Comparison of ENCODE assay signal across 18 cellular contexts in the genomic region with DNA sequence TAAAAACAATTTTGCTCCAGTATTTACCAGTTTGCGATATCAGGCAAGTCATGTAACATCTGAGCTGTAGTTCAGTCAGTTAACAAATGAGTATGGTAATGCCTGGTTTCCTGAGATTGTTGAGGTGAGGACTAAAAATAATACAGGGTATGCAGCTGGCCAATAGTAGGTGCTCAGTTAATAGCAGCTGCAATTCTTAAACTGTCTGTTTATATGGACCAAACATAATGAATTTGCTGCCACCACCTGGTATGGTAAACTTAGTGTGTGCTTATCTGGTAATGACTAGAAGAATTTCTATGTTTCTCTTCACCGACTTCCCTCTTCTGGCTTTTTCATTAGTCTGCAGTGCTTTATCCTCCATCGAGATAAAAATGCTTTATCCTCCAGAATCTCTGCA. TPM values are rescaled to one million over a fixed set of nuclear protein-coding genes. Genes with fewer than 3 reads are reported as not detected.
DNase-seq lines count a peak whose midpoint lies in the region; ATAC-seq, FAIRE-seq and TF ChIP-seq lines count a peak whose summit lies in the region.
"Had no signal": no experiment of that assay in that cellular context is flagged by ENCODE, and none has a peak within 500 bp of the region (broad histone marks: within the 10 kb centered on the region; RNA-seq: fewer than 3 reads in every experiment).

No MANE protein-coding gene starts in this region.

- no peak for ATAC-seq in HG03565 (IDR thresholded peaks at IDR 0.05; ENCODE audit: unreplicated experiment)
- ATAC-seq in activated T-cell treated with anti-CD3 and anti-CD28 coated beads, Interleukin-2, amount 50 U/mL, for 4 hours = no peak
- ATAC-seq: left lung had no signal

- no peaks in the 10 kb centered on the region for H3K9me1 ChIP-seq in endothelial cell of umbilical vein (replicated peaks; ENCODE audit: control insufficient read depth, extremely low read depth, insufficient read depth, low read length)

- H3K27ac Mint-ChIP-seq in activated CD4-positive, alpha-beta T cell treated with anti-CD3 and anti-CD28 coated beads, Interleukin-2, amount 10 ng/mL, durations not matched to agents 24 days and 14 days = no peak overlapping the region
- H3K27ac Mint-ChIP-seq: activated B cell treated with CpG ODN at 0.5 μM for 24 hours had no signal

- no peaks in the 10 kb centered on the region for H3F3A ChIP-seq in OCI-LY1 (ENCODE audit: insufficient read depth, low read length)

- 0 out of 2 replicates have a peak, but pooled peaks cover 4% of the 10 kb centered on the region for H3K4me1 ChIP-seq in HEK293 (ENCODE audit: control insufficient read depth, insufficient read depth, low read length)
- H3K4me1 ChIP-seq in OCI-LY1 (ENCODE audit: insufficient read depth, low read length, severe bottlenecking) = peaks cover 14% of the 10 kb centered on the region
- no peaks in the 10 kb centered on the region for H3K4me1 ChIP-seq in endothelial cell of umbilical vein (ENCODE audit: control insufficient read depth, extremely low read depth, insufficient read depth, low read length)
- no peaks in the 10 kb centered on the region for H3K4me1 ChIP-seq in hepatocyte (ENCODE audit: insufficient read depth)

- POLR2A ChIA-PET in HEK293 (lab: Yijun Ruan, JAX) (no interaction called here), endothelial cell of umbilical vein (lab: Charles Lee) (no interaction called here)

- H3K4me3 ChIP-seq in HEK293 (ENCODE audit: low read depth, low read length) (no peak overlapping the region), OCI-LY1 (ENCODE audit: low read depth, low read length, poor library complexity, severe bottlenecking) (no peak overlapping the region), endothelial cell of umbilical vein (replicated peaks in 1 of 3; ENCODE audit: insufficient read depth in 1 of 3, low read depth in 1 of 3, low read length in 3 of 3) (no peak overlapping the region), hepatocyte (no peak overlapping the region)
- H3K4me3 ChIP-seq: left lung, ovary, thyroid gland had no signal

- TF ChIP-seq CTCF in HEK293 (tag by site-specific recombination; IDR thresholded peaks at IDR 0.05) (no peak), OCI-LY1 (IDR thresholded peaks at IDR 0.05; ENCODE audit: low read length) (peak; percentile 30; the same call in 1 of the 2 replicates), endothelial cell of umbilical vein (IDR thresholded peaks at IDR 0.05; ENCODE audit: extremely low read depth in 1 of 2, insufficient read depth in 1 of 2, low read depth in 1 of 2, low read length in 2 of 2) (no peak), hepatocyte (IDR thresholded peaks at IDR 0.05; ENCODE audit: poor library complexity) (no peak)

- BruUV-seq in endothelial cell of umbilical vein (replicated peaks; lab: Mats Ljungman, UMichigan) = no TSS peak

- dilution Hi-C loops in endothelial cell of umbilical vein (cut with MboI; ENCODE audit: extremely low pct_ligation_motif_present, low sequenced_read_pairs) = no loop called here

- no peak overlapping the region for H3K4me3 Mint-ChIP-seq in activated CD4-positive, alpha-beta T cell treated with anti-CD3 and anti-CD28 coated beads, Interleukin-2, amount 10 ng/mL, durations not matched to agents 24 days and 14 days
- no peak overlapping the region for H3K4me3 Mint-ChIP-seq in activated T-cell treated with anti-CD3 and anti-CD28 coated beads, Interleukin-2, amount 50 U/mL, for 4 hours
- H3K4me3 Mint-ChIP-seq: activated B cell treated with CpG ODN at 0.5 μM for 24 hours had no signal

- peaks cover 68% of the 10 kb centered on the region for H3K79me2 ChIP-seq in OCI-LY1 (ENCODE audit: insufficient read depth, low read length)
- H3K79me2 ChIP-seq in endothelial cell of umbilical vein (ENCODE audit: control insufficient read depth, insufficient read depth, low read length) = peaks cover 76% of the 10 kb centered on the region
- peaks cover 100% of the 10 kb centered on the region for H3K79me2 ChIP-seq in hepatocyte

- H3K27ac ChIP-seq in HEK293 (ENCODE audit: extremely low read depth, low read depth, low read length) (no peak overlapping the region), OCI-LY1 (ENCODE audit: low read depth, low read length, poor library complexity, severe bottlenecking) (no peak overlapping the region), endothelial cell of umbilical vein (ENCODE audit: insufficient read depth, low read depth, low read length) (no peak overlapping the region), hepatocyte (no peak overlapping the region)
- H3K27ac ChIP-seq: left lung, ovary, thyroid gland had no signal

- H4K20me1 ChIP-seq in OCI-LY1 (ENCODE audit: insufficient read depth, low read length) (0 out of 2 replicates have a peak, but pooled peaks cover 2% of the 10 kb centered on the region), endothelial cell of umbilical vein (replicated peaks; ENCODE audit: control insufficient read depth, extremely low read depth, insufficient read depth, low read length) (peaks cover 16% of the 10 kb centered on the region), hepatocyte (ENCODE audit: insufficient read depth, poor library complexity, severe bottlenecking) (peaks cover 82% of the 10 kb centered on the region)

- H3K4me2 ChIP-seq in OCI-LY1 (ENCODE audit: low read length) = no peak overlapping the region
- no peak overlapping the region for H3K4me2 ChIP-seq in endothelial cell of umbilical vein (ENCODE audit: insufficient read depth, low read length)
- no peak overlapping the region for H3K4me2 ChIP-seq in hepatocyte

- H3K27me3 Mint-ChIP-seq in activated CD4-positive, alpha-beta T cell treated with anti-CD3 and anti-CD28 coated beads, Interleukin-2, amount 10 ng/mL, durations not matched to agents 24 days and 14 days = no peaks in the 10 kb centered on the region
- no peaks in the 10 kb centered on the region for H3K27me3 Mint-ChIP-seq in activated T-cell treated with anti-CD3 and anti-CD28 coated beads, Interleukin-2, amount 50 U/mL, for 4 hours (ENCODE audit: low read depth)
- H3K27me3 Mint-ChIP-seq: activated B cell treated with CpG ODN at 0.5 μM for 24 hours had no signal

- H3K4me1 Mint-ChIP-seq in activated CD4-positive, alpha-beta T cell treated with anti-CD3 and anti-CD28 coated beads, Interleukin-2, amount 10 ng/mL, durations not matched to agents 24 days and 14 days = peaks cover 7% of the 10 kb centered on the region
- H3K4me1 Mint-ChIP-seq in activated T-cell treated with anti-CD3 and anti-CD28 coated beads, Interleukin-2, amount 50 U/mL, for 4 hours (ENCODE audit: low read depth) = peaks cover 34% of the 10 kb centered on the region

- no peak for DNase-seq in GM12892 (ENCODE audit: insufficient read length)
- DNase-seq in endothelial cell of umbilical vein (ENCODE audit: low read depth, low spot score) = peak; percentile 18
- no peak for DNase-seq in hepatocyte (ENCODE audit: low spot score)
- DNase-seq in activated CD4-positive, alpha-beta T cell treated with anti-CD3 and anti-CD28 coated beads, Interleukin-2, amount 10 ng/mL, durations not matched to agents 24 days and 14 days = no peak
- DNase-seq in activated T-cell treated with anti-CD3 and anti-CD28 coated beads, Interleukin-2, amount 50 U/mL, for 4 hours = no peak
- DNase-seq: activated B cell treated with CpG ODN at 0.5 μM for 24 hours; activated gamma-delta T cell; amygdala; cerebellar nuclear complex; left lung; NCI-H1092; NCI-H748 treated with DMSO at 0.1 percent for 48 hours; ovary; stimulated activated CD4-positive, alpha-beta T cell treated with anti-CD3 and anti-CD28 coated beads, Interleukin-4, amount 100 ng/mL, for 4 hours; thyroid gland had no signal

- FAIRE-seq in GM12892 (lab: Jason Lieb, UNC) = peak; percentile 42
- FAIRE-seq in endothelial cell of umbilical vein (lab: Jason Lieb, UNC) = peak; percentile 12

- H3K27me3 ChIP-seq in OCI-LY1 (ENCODE audit: insufficient read depth, low read length) (no peaks in the 10 kb centered on the region), endothelial cell of umbilical vein (ENCODE audit: control insufficient read depth in 2 of 2, insufficient read depth in 2 of 2, low read length in 2 of 2) (no peaks in the 10 kb centered on the region), hepatocyte (no peaks in the 10 kb centered on the region)
- H3K27me3 ChIP-seq: left lung, ovary, thyroid gland had no signal

- peaks cover 26% of the 10 kb centered on the region for H3K36me3 Mint-ChIP-seq in activated CD4-positive, alpha-beta T cell treated with anti-CD3 and anti-CD28 coated beads, Interleukin-2, amount 10 ng/mL, durations not matched to agents 24 days and 14 days (ENCODE audit: low read depth)
- H3K36me3 Mint-ChIP-seq in activated T-cell treated with anti-CD3 and anti-CD28 coated beads, Interleukin-2, amount 50 U/mL, for 4 hours (ENCODE audit: insufficient read depth) = peaks cover 14% of the 10 kb centered on the region

- H3K9me3 Mint-ChIP-seq in activated CD4-positive, alpha-beta T cell treated with anti-CD3 and anti-CD28 coated beads, Interleukin-2, amount 10 ng/mL, durations not matched to agents 24 days and 14 days = no peaks in the 10 kb centered on the region
- no peaks in the 10 kb centered on the region for H3K9me3 Mint-ChIP-seq in activated T-cell treated with anti-CD3 and anti-CD28 coated beads, Interleukin-2, amount 50 U/mL, for 4 hours
- H3K9me3 Mint-ChIP-seq: activated B cell treated with CpG ODN at 0.5 μM for 24 hours had no signal

- TF ChIP-seq POLR2A in GM12892 (IDR thresholded peaks at IDR 0.05; ENCODE audit: low read depth, low read length) = no peak
- TF ChIP-seq POLR2A in endothelial cell of umbilical vein (IDR thresholded peaks at IDR 0.05; ENCODE audit: low read depth, low read length) = no peak

- 94% methylated on average over 3 of the region's 3 CpGs for WGBS in hepatocyte (ENCODE audit: low lambda C conversion rate, missing lambda C conversion rate)

- H3K9me3 ChIP-seq in HEK293 (ENCODE audit: control insufficient read depth, insufficient read depth, low read depth, low read length) = no peaks in the 10 kb centered on the region
- H3K9me3 ChIP-seq in OCI-LY1 (ENCODE audit: low read length) = no peaks in the 10 kb centered on the region
- H3K9me3 ChIP-seq in endothelial cell of umbilical vein (replicated peaks; ENCODE audit: control insufficient read depth, insufficient read depth, low read length) = no peaks in the 10 kb centered on the region
- H3K9me3 ChIP-seq in hepatocyte (ENCODE audit: low read depth) = no peaks in the 10 kb centered on the region
- H3K9me3 ChIP-seq: left lung, ovary, thyroid gland had no signal

- peaks cover 20 to 57% of the 10 kb centered on the region in 2 experiments for H3K36me3 ChIP-seq in HEK293 (ENCODE audit: control insufficient read depth in 2 of 2, insufficient read depth in 1 of 2, low read length in 2 of 2)
- H3K36me3 ChIP-seq in OCI-LY1 (ENCODE audit: insufficient read depth, low read length) = peaks cover 82% of the 10 kb centered on the region
- H3K36me3 ChIP-seq in endothelial cell of umbilical vein (ENCODE audit: control insufficient read depth in 2 of 2, extremely low read depth in 1 of 2, insufficient read depth in 2 of 2, low read length in 2 of 2) = peaks cover 4 to 14% of the 10 kb centered on the region in 2 experiments
- no peaks in the 10 kb centered on the region for H3K36me3 ChIP-seq in hepatocyte (replicated peaks; ENCODE audit: insufficient read depth, low read depth)
- H3K36me3 ChIP-seq: ovary had no signal

- H2AFZ ChIP-seq in OCI-LY1 (ENCODE audit: low read length) (no peak overlapping the region), endothelial cell of umbilical vein (ENCODE audit: low read depth, low read length) (no peak overlapping the region), hepatocyte (no peak overlapping the region)

- H3K9me2 ChIP-seq in OCI-LY1 (ENCODE audit: low read depth, low read length) (no peaks in the 10 kb centered on the region), hepatocyte (replicated peaks; ENCODE audit: insufficient read depth) (no peaks in the 10 kb centered on the region)

- intact Hi-C loops in endothelial cell of umbilical vein (cut with micrococcal nuclease) = no loop called here
- intact Hi-C loops in activated CD4-positive, alpha-beta T cell treated with anti-CD3 and anti-CD28 coated beads, Interleukin-2, amount 10 ng/mL, durations not matched to agents 24 days and 14 days (cut with micrococcal nuclease) = no loop called here

- CTCF ChIA-PET in HEK293 (lab: Yijun Ruan, JAX) (interaction anchor here (0.6 kb wide), 1 partner anchor 39 kb away, joined by 3 read pairs; no protein-coding TSS in a partner anchor), endothelial cell of umbilical vein (lab: Charles Lee) (no interaction called here)

- H3K9ac ChIP-seq in OCI-LY1 (ENCODE audit: low read length) (no peak overlapping the region), endothelial cell of umbilical vein (replicated peaks; ENCODE audit: extremely low read depth, insufficient read depth, low read length) (no peak overlapping the region)

RNA-seq across cellular contexts. Expression of gene ZMYM2, which starts 9.1 kb away (rescaled TPM):
- 53.2 TPM for polyA plus RNA-seq in GM12892 (2012; ENCODE audit: missing spikeins)
- 75.3 and 77.7 TPM in 2 replicates for total RNA-seq in endothelial cell of umbilical vein
- polyA plus RNA-seq in endothelial cell of umbilical vein = 10.9 and 14.7 TPM in 2 replicates
- 14.6 and 16.3 TPM in 2 replicates for polyA plus RNA-seq in endothelial cell of umbilical vein (2011; cell fraction: cytosol; rRNA removed)
- 70.5 and 90.3 TPM in 2 replicates for polyA plus RNA-seq in endothelial cell of umbilical vein (2011; cell fraction: nucleus; rRNA removed)
- 39.6 and 43.9 TPM in 2 replicates for polyA plus RNA-seq in endothelial cell of umbilical vein (2012)
- 56.5 and 61.8 TPM in 2 replicates for polyA minus RNA-seq in endothelial cell of umbilical vein
- polyA minus RNA-seq in endothelial cell of umbilical vein (2011; cell fraction: cytosol; rRNA and poly(A)+ RNA removed) = 12.6 TPM
- 136 and 191 TPM in 2 replicates for polyA minus RNA-seq in endothelial cell of umbilical vein (2011; cell fraction: nucleus; rRNA and poly(A)+ RNA removed)
- total RNA-seq in hepatocyte = 86.1 and 91.1 TPM in 2 replicates
- polyA plus RNA-seq in hepatocyte = 25.2 and 29.8 TPM in 2 replicates
- total RNA-seq in activated CD4-positive, alpha-beta T cell treated with anti-CD3 and anti-CD28 coated beads, Interleukin-2, amount 10 ng/mL, durations not matched to agents 24 days and 14 days = 62.4 and 67.0 TPM in 2 replicates
- total RNA-seq in activated T-cell treated with anti-CD3 and anti-CD28 coated beads, Interleukin-2, amount 50 U/mL, for 4 hours = 10 to 100 TPM; 26.6 to 38.4 (median 34.4) TPM
